ENCODE assay signal across 14 cellular contexts in genomic region chr14:34496007-34496678, GRCh38. TPM values are rescaled to one million over a fixed set of nuclear protein-coding genes. Genes with fewer than 3 reads are reported as not detected.
DNase-seq lines count a peak whose midpoint lies in the region; ATAC-seq, FAIRE-seq and TF ChIP-seq lines count a peak whose summit lies in the region.
"Had no signal": no experiment of that assay in that cellular context is flagged by ENCODE, and none has a peak within 500 bp of the region (broad histone marks: within the 10 kb centered on the region; RNA-seq: fewer than 3 reads in every experiment).

No MANE protein-coding gene starts in this region.

- H3K4me2 ChIP-seq in H1 (ENCODE audit: insufficient read depth in 1 of 2, low read depth in 2 of 2, low read length in 2 of 2): no peak overlapping the region

- no peak overlapping the region for H3K14ac ChIP-seq in H1 (ENCODE audit: insufficient read length)

- no peak overlapping the region for H4K5ac ChIP-seq in H1 (ENCODE audit: insufficient read length, low read depth, low read length)

- WGBS in H1 (ENCODE audit: extremely low coverage in 1 of 2, insufficient coverage in 1 of 2, insufficient read length in 1 of 2, insufficient replicate concordance in 2 of 2, low coverage in 1 of 2, low lambda C conversion rate in 2 of 2, missing lambda C conversion rate in 1 of 2), 2 experiments: 94% methylated on average over 11 of the region's 11 CpGs; no CpG with 5 or more reads in 1 of the 2 experiments

- H2BK5ac ChIP-seq in H1 (ENCODE audit: low read depth, low read length): no peak overlapping the region

- H3K4me1 Mint-ChIP-seq in activated T-helper 17 cell treated with anti-CD3 and anti-CD28 coated beads, Interleukin-2, amount 50 U/mL, for 72 hours: no peaks in the 10 kb centered on the region
- H3K4me1 Mint-ChIP-seq in CD8-positive, alpha-beta T cell (ENCODE audit: low read depth): no peaks in the 10 kb centered on the region
- H3K4me1 Mint-ChIP-seq: CD4-positive, alpha-beta memory T cell; naive thymus-derived CD8-positive, alpha-beta T cell had no signal

- TF ChIP-seq CTCF in H1 (IDR thresholded peaks at IDR 0.05; ENCODE audit: control extremely low read depth in 1 of 3, insufficient read depth in 1 of 3, low read depth in 1 of 3, low read length in 3 of 3) (no peak), A673 (conservative IDR thresholded peaks at IDR 0.05; ENCODE audit: low read depth, low read length) (no peak)
- TF ChIP-seq CTCF in CD8-positive, alpha-beta T cell (IDR thresholded peaks at IDR 0.05): no peak

- H3K9me3 ChIP-seq in MG63 (no peaks in the 10 kb centered on the region), H1 (ENCODE audit: insufficient read depth in 2 of 2, low read depth in 1 of 2, low read length in 1 of 2) (no peaks in the 10 kb centered on the region), stomach smooth muscle (ENCODE audit: control insufficient read depth in 2 of 2, low read length in 2 of 2) (no peaks in the 10 kb centered on the region), A673 (ENCODE audit: low read depth, low read length, poor library complexity, severe bottlenecking) (no peaks in the 10 kb centered on the region)
- no peaks in the 10 kb centered on the region for H3K9me3 ChIP-seq in CD8-positive, alpha-beta T cell (ENCODE audit: low read length)
- H3K9me3 ChIP-seq: thoracic aorta had no signal

- no peak overlapping the region for H2BK12ac ChIP-seq in H1 (ENCODE audit: low read depth, low read length)

- peak; percentile 35 for DNase-seq in MG63
- DNase-seq in H1 (ENCODE audit: low read depth in 1 of 2, low spot score in 2 of 2): no peak
- DNase-seq in mesenteric fat pad (ENCODE audit: low spot score): peak; percentile 84
- no peak for DNase-seq in CD8-positive, alpha-beta T cell
- no peak for DNase-seq in A673 (ENCODE audit: low spot score)
- DNase-seq: activated CD4-positive, alpha-beta T cell treated with anti-CD3 and anti-CD28 coated beads for 48 hours; CD4-positive, alpha-beta memory T cell; naive thymus-derived CD8-positive, alpha-beta T cell; NCI-H1092 had no signal

- POLR2A ChIA-PET in H1 (lab: Charles Lee; ENCODE audit: partially characterized antibody) (interaction anchor here (0.9 to 1.5 kb wide), 2 partner anchors 33 to 36 kb away, joined by 3 to 5 read pairs; partner anchors contain the start of gene SPTSSA), A673 (lab: Charles Lee; ENCODE audit: low non-redundant PET) (no interaction called here)
- POLR2A ChIA-PET in CD8-positive, alpha-beta T cell (lab: Charles Lee): no interaction called here

- H2AK5ac ChIP-seq in H1 (ENCODE audit: low read depth, low read length): no peak overlapping the region

- H3K36me3 ChIP-seq in MG63: no peaks in the 10 kb centered on the region
- H3K36me3 ChIP-seq in H1 (ENCODE audit: control insufficient read depth in 2 of 4, insufficient read depth in 4 of 4, low read length in 3 of 4): no peaks in the 10 kb centered on the region
- H3K36me3 ChIP-seq in stomach smooth muscle (ENCODE audit: control insufficient read depth in 2 of 2, insufficient read depth in 2 of 2, low read length in 2 of 2): no peaks in the 10 kb centered on the region
- H3K36me3 ChIP-seq in CD8-positive, alpha-beta T cell (ENCODE audit: insufficient read depth, low read length): no peaks in the 10 kb centered on the region
- no peaks in the 10 kb centered on the region for H3K36me3 ChIP-seq in A673 (ENCODE audit: insufficient read depth, low read length, poor library complexity, severe bottlenecking)
- H3K36me3 ChIP-seq: thoracic aorta had no signal

- H2BK120ac ChIP-seq in H1 (replicated peaks; ENCODE audit: low read depth, low read length): no peak overlapping the region

- intact Hi-C loops in CD8-positive, alpha-beta T cell (cut with DNase I, micrococcal nuclease): no loop called here
- intact Hi-C loops in A673 (cut with micrococcal nuclease; ENCODE audit: unreplicated experiment): no loop called here

- no peaks in the 10 kb centered on the region for H3K23me2 ChIP-seq in H1 (ENCODE audit: low read depth, low read length)

- H2BK15ac ChIP-seq in H1 (ENCODE audit: low read length): no peak overlapping the region

- H4K91ac ChIP-seq in H1 (replicated peaks; ENCODE audit: insufficient read length, low read length): no peak overlapping the region

- H3K4me3 Mint-ChIP-seq in activated T-helper 17 cell treated with anti-CD3 and anti-CD28 coated beads, Interleukin-2, amount 50 U/mL, for 72 hours: no peak overlapping the region
- no peak overlapping the region for H3K4me3 Mint-ChIP-seq in CD8-positive, alpha-beta T cell
- H3K4me3 Mint-ChIP-seq: activated naive CD8-positive, alpha-beta T cell; CD4-positive, alpha-beta memory T cell; naive thymus-derived CD8-positive, alpha-beta T cell had no signal

- H3K18ac ChIP-seq in H1 (ENCODE audit: extremely low read depth, low read length): no peak overlapping the region

- ATAC-seq in activated T-helper 17 cell treated with anti-CD3 and anti-CD28 coated beads, Interleukin-2, amount 50 U/mL, for 72 hours (replicated peaks): no peak
- no peak for ATAC-seq in CD8-positive, alpha-beta T cell
- ATAC-seq in HG03520 (IDR thresholded peaks at IDR 0.05; ENCODE audit: unreplicated experiment): no peak
- ATAC-seq: naive thymus-derived CD8-positive, alpha-beta T cell had no signal

- FAIRE-seq in H1 (lab: Jason Lieb, UNC): no peak

- no peak for TF ChIP-seq EP300 in H1 (IDR thresholded peaks at IDR 0.05; ENCODE audit: borderline replicate concordance in 1 of 2, low read depth in 2 of 2, low read length in 2 of 2)

- no peaks in the 10 kb centered on the region for H4K20me1 ChIP-seq in H1 (replicated peaks in 1 of 2; ENCODE audit: control insufficient read depth in 1 of 2, insufficient read depth in 2 of 2, low read length in 2 of 2)

- no peak for TF ChIP-seq POLR2A in H1 (IDR thresholded peaks at IDR 0.05; ENCODE audit: control extremely low read depth in 1 of 2, low read depth in 2 of 2, low read length in 2 of 2)

- H3K36me3 Mint-ChIP-seq in activated T-helper 17 cell treated with anti-CD3 and anti-CD28 coated beads, Interleukin-2, amount 50 U/mL, for 72 hours (ENCODE audit: low read depth): no peaks in the 10 kb centered on the region
- H3K36me3 Mint-ChIP-seq in CD8-positive, alpha-beta T cell: no peaks in the 10 kb centered on the region
- H3K36me3 Mint-ChIP-seq: activated naive CD8-positive, alpha-beta T cell; CD4-positive, alpha-beta memory T cell; naive thymus-derived CD8-positive, alpha-beta T cell had no signal

- no peak overlapping the region for H3K9ac ChIP-seq in H1 (replicated peaks in 1 of 4; ENCODE audit: extremely low read depth in 1 of 4, low read depth in 3 of 4, low read length in 3 of 4)
- H3K9ac ChIP-seq in stomach smooth muscle (ENCODE audit: low read length in 2 of 2): no peak overlapping the region

- no TSS peak for BruUV-seq in A673 (replicated peaks; lab: Mats Ljungman, UMichigan)

- no peaks in the 10 kb centered on the region for H3K27me3 ChIP-seq in MG63
- H3K27me3 ChIP-seq in H1 (replicated peaks in 1 of 4; ENCODE audit: control insufficient read depth in 3 of 4, extremely low read depth in 1 of 4, insufficient read depth in 3 of 4, low read length in 3 of 4): no peaks in the 10 kb centered on the region
- H3K27me3 ChIP-seq in stomach smooth muscle (ENCODE audit: control insufficient read depth in 1 of 2, insufficient read depth in 2 of 2, low read length in 2 of 2): no peaks in the 10 kb centered on the region
- H3K27me3 ChIP-seq in CD8-positive, alpha-beta T cell (ENCODE audit: insufficient read depth, low read length): no peaks in the 10 kb centered on the region
- no peaks in the 10 kb centered on the region for H3K27me3 ChIP-seq in A673 (replicated peaks; ENCODE audit: insufficient read depth, low read depth, low read length, poor library complexity)

- H3K56ac ChIP-seq in H1 (replicated peaks; ENCODE audit: insufficient read length, low read depth, low read length): no peak overlapping the region

- H3K4ac ChIP-seq in H1 (replicated peaks; ENCODE audit: insufficient read length, low read depth, low read length): no peak overlapping the region

- H4K8ac ChIP-seq in H1 (ENCODE audit: extremely low read depth, insufficient read depth, low read length): no peak overlapping the region

- H2BK20ac ChIP-seq in H1 (ENCODE audit: low read length): no peak overlapping the region; the same call in 1 of the 2 replicates

- no peaks in the 10 kb centered on the region for H3K79me1 ChIP-seq in H1 (ENCODE audit: low read depth, low read length)

- H3K4me3 ChIP-seq in MG63: no peak overlapping the region
- H3K4me3 ChIP-seq in H1 (ENCODE audit: extremely low read depth in 1 of 4, insufficient read depth in 2 of 4, low read depth in 3 of 4, low read length in 4 of 4): no peak overlapping the region
- no peak overlapping the region for H3K4me3 ChIP-seq in stomach smooth muscle (ENCODE audit: low read length in 2 of 2)
- H3K4me3 ChIP-seq in CD8-positive, alpha-beta T cell (ENCODE audit: low read depth, low read length): no peak overlapping the region
- H3K4me3 ChIP-seq in A673 (ENCODE audit: low read depth, low read length, poor library complexity, severe bottlenecking): no peak overlapping the region
- H3K4me3 ChIP-seq: thoracic aorta had no signal

- no peak for TF ChIP-seq RAD21 in H1 (IDR thresholded peaks at IDR 0.05 in 1 of 2, conservative IDR thresholded peaks at IDR 0.05 in 1 of 2; ENCODE audit: low read depth in 2 of 2, low read length in 2 of 2)

- CTCF ChIA-PET in H1 (lab: Charles Lee; ENCODE audit: partially characterized antibody) (interaction anchor here (0.9 to 2.1 kb wide), 8 partner anchors 9 to 164 kb away, joined by 3 to 8 read pairs (median 4); no protein-coding TSS in a partner anchor), A673 (lab: Charles Lee) (no interaction called here)
- CTCF ChIA-PET in CD8-positive, alpha-beta T cell (lab: Charles Lee): interaction anchor here (0.5 kb wide), 1 partner anchor 10 kb away, joined by 4 read pairs; no protein-coding TSS in a partner anchor

- no peak overlapping the region for H3K27ac Mint-ChIP-seq in activated T-helper 17 cell treated with anti-CD3 and anti-CD28 coated beads, Interleukin-2, amount 50 U/mL, for 72 hours
- H3K27ac Mint-ChIP-seq in CD8-positive, alpha-beta T cell: no peak overlapping the region
- H3K27ac Mint-ChIP-seq: activated naive CD8-positive, alpha-beta T cell; CD4-positive, alpha-beta memory T cell had no signal

- no peak overlapping the region for H3K23ac ChIP-seq in H1 (ENCODE audit: insufficient read length)

- H3K27ac ChIP-seq in H1 (ENCODE audit: low read depth, low read length) (no peak overlapping the region), stomach smooth muscle (ENCODE audit: low read length) (peak overlapping the region; percentile 97), A673 (ENCODE audit: low read depth, low read length, poor library complexity, severe bottlenecking) (no peak overlapping the region)
- no peak overlapping the region for H3K27ac ChIP-seq in CD8-positive, alpha-beta T cell (ENCODE audit: low read depth, low read length)

- H3K4me1 ChIP-seq in H1 (replicated peaks in 1 of 4; ENCODE audit: control insufficient read depth in 3 of 4, insufficient read depth in 4 of 4, low read length in 3 of 4): peaks cover 0 to 4% (median 3%) of the 10 kb centered on the region in 4 experiments; a peak in 4 of 7 replicates
- H3K4me1 ChIP-seq in stomach smooth muscle (ENCODE audit: control insufficient read depth, insufficient read depth, low read length): peaks cover 18% of the 10 kb centered on the region
- no peaks in the 10 kb centered on the region for H3K4me1 ChIP-seq in CD8-positive, alpha-beta T cell (ENCODE audit: insufficient read depth, low read length)
- H3K4me1 ChIP-seq in A673 (ENCODE audit: insufficient read depth, low read length, poor library complexity, severe bottlenecking): peaks cover 9% of the 10 kb centered on the region

- H3K79me2 ChIP-seq in H1 (ENCODE audit: control insufficient read depth in 1 of 2, insufficient read depth in 2 of 2, low read length in 2 of 2): no peaks in the 10 kb centered on the region

- H2AFZ ChIP-seq in H1 (ENCODE audit: low read length): peak overlapping the region; percentile 68

- no peaks in the 10 kb centered on the region for H3K9me3 Mint-ChIP-seq in activated T-helper 17 cell treated with anti-CD3 and anti-CD28 coated beads, Interleukin-2, amount 50 U/mL, for 72 hours
- no peaks in the 10 kb centered on the region for H3K9me3 Mint-ChIP-seq in CD8-positive, alpha-beta T cell
- H3K9me3 Mint-ChIP-seq: CD4-positive, alpha-beta memory T cell; naive thymus-derived CD8-positive, alpha-beta T cell had no signal

- H3K27me3 Mint-ChIP-seq in activated T-helper 17 cell treated with anti-CD3 and anti-CD28 coated beads, Interleukin-2, amount 50 U/mL, for 72 hours: peaks cover 2% of the 10 kb centered on the region
- H3K27me3 Mint-ChIP-seq in CD8-positive, alpha-beta T cell (ENCODE audit: low read depth): peaks cover 2% of the 10 kb centered on the region
- H3K27me3 Mint-ChIP-seq: activated naive CD8-positive, alpha-beta T cell; CD4-positive, alpha-beta memory T cell had no signal

RNA-seq across cellular contexts. Expression of gene SPTSSA, which starts 34.1 kb away (rescaled TPM):
- 6.9 and 17.1 TPM in 2 replicates for total RNA-seq in MG63 (2014; rRNA removed; shearing (Covaris generic); ENCODE audit: low replicate concordance)
- 23.5 and 24.9 TPM in 2 replicates for total RNA-seq in H1 (2021; fragmentation: NEBNext Ultra II Directional; extraction: Animal tissue kit (Norgen Biotek cat#: 25700))
- polyA plus RNA-seq in H1 (2011; rRNA removed): 24.1 and 28.5 TPM in 2 replicates
- polyA plus RNA-seq in H1 (2011; cell fraction: cytosol; rRNA removed): 29.4 TPM
- polyA plus RNA-seq in H1 (2011; cell fraction: nucleus; rRNA removed): 14.9 TPM
- polyA plus RNA-seq in H1 (2012, experiment 1 of 2): 20.0 to 24.6 TPM (median 23.4 TPM) in 4 replicates
- polyA plus RNA-seq in H1 (2012, experiment 2 of 2): 5.8 TPM
- polyA plus RNA-seq in H1 (2013, experiment 1 of 2): 19.0 TPM
- polyA plus RNA-seq in H1 (2013, experiment 2 of 2): 16.4 TPM
- 13.7 and 18.3 TPM in 2 replicates for polyA minus RNA-seq in H1 (2011; rRNA and poly(A)+ RNA removed)
- polyA minus RNA-seq in H1 (2011; cell fraction: cytosol; rRNA and poly(A)+ RNA removed): 6.6 TPM
- polyA minus RNA-seq in H1 (2011; cell fraction: nucleus; rRNA and poly(A)+ RNA removed): 10.3 TPM
- total RNA-seq in mesenteric fat pad (18.5 TPM), A673 (2021) (20.2 and 20.9 TPM in 2 replicates)
- 10 to 100 TPM in 1 of 2 donors, 1 to 10 TPM in 1; 7.0 to 12.7 TPM for total RNA-seq in activated T-helper 17 cell treated with anti-CD3 and anti-CD28 coated beads, Interleukin-2, amount 50 U/mL, for 72 hours
- 1 to 10 TPM; 1.5 to 1.8 TPM for total RNA-seq in CD8-positive, alpha-beta T cell

RNA-seq across cellular contexts. Expression of gene EAPP, which starts 43.4 kb away (rescaled TPM):
- 26.5 and 28.7 TPM in 2 replicates for total RNA-seq in MG63 (2014; rRNA removed; shearing (Covaris generic); ENCODE audit: low replicate concordance)
- total RNA-seq in H1 (2021; fragmentation: NEBNext Ultra II Directional; extraction: Animal tissue kit (Norgen Biotek cat#: 25700)): 26.3 and 28.7 TPM in 2 replicates
- 11.2 and 18.3 TPM in 2 replicates for polyA plus RNA-seq in H1 (2011; rRNA removed)
- polyA plus RNA-seq in H1 (2011; cell fraction: cytosol; rRNA removed): 27.4 TPM
- polyA plus RNA-seq in H1 (2011; cell fraction: nucleus; rRNA removed): 8.5 TPM
- 23.4 to 28.3 TPM (median 25.3 TPM) in 4 replicates for polyA plus RNA-seq in H1 (2012, experiment 1 of 2)
- 4.3 TPM for polyA plus RNA-seq in H1 (2012, experiment 2 of 2)
- 31.1 TPM for polyA plus RNA-seq in H1 (2013, experiment 1 of 2)
- 29.8 TPM for polyA plus RNA-seq in H1 (2013, experiment 2 of 2)
- 12.7 and 14.0 TPM in 2 replicates for polyA minus RNA-seq in H1 (2011; rRNA and poly(A)+ RNA removed)
- polyA minus RNA-seq in H1 (2011; cell fraction: cytosol; rRNA and poly(A)+ RNA removed): 13.0 TPM
- 12.6 TPM for polyA minus RNA-seq in H1 (2011; cell fraction: nucleus; rRNA and poly(A)+ RNA removed)
- total RNA-seq in mesenteric fat pad: 22.1 TPM
- 10 to 100 TPM; 33.6 to 46.9 TPM for total RNA-seq in activated T-helper 17 cell treated with anti-CD3 and anti-CD28 coated beads, Interleukin-2, amount 50 U/mL, for 72 hours
- total RNA-seq in CD8-positive, alpha-beta T cell: 10 to 100 TPM; 91.0 to 91.4 TPM
- 33.1 and 34.6 TPM in 2 replicates for total RNA-seq in A673 (2021)

Comparison
In these comparisons a context has a peak if more than half of its experiments do, and no peak if none do; other contexts are left out.
1. DNase-seq: peak in MG63 (single experiment) and mesenteric fat pad (single experiment); none in H1 (0 of 2), CD8-positive, alpha-beta T cell (0 of 7) and A673 (single experiment).